9 cellular contexts compared by ENCODE assay signal in genomic region chr3:111541911-111542483, GRCh38. TPM values are rescaled to one million over a fixed set of nuclear protein-coding genes. Genes with fewer than 3 reads are reported as not detected.
DNase-seq lines count a peak whose midpoint lies in the region; ATAC-seq and TF ChIP-seq lines count a peak whose summit lies in the region.
"Had no signal": no experiment of that assay in that cellular context is flagged by ENCODE, and none has a peak within 500 bp of the region (broad histone marks: within the 10 kb centered on the region; RNA-seq: fewer than 3 reads in every experiment).

Gene CD96 (plus strand): TSS chr3:111542197. CDS start chr3:111542249, 52 bp downstream.

- H3K36me3 ChIP-seq in right atrium auricular region (no peaks in the 10 kb centered on the region), SJCRH30 (no peaks in the 10 kb centered on the region)
- H3K36me3 ChIP-seq: cardiac muscle cell had no signal

- H3K4me3 ChIP-seq in right atrium auricular region (no peak within 1 kb of the TSS), SJCRH30 (peak within 1 kb of the TSS; percentile 7; the same call in 1 of the 2 replicates)
- H3K4me3 ChIP-seq: cardiac muscle cell had no signal

- H3K27ac ChIP-seq in right atrium auricular region (no peak within 1 kb of the TSS), SJCRH30 (no peak within 1 kb of the TSS)
- H3K27ac ChIP-seq: cardiac muscle cell had no signal

- TF ChIP-seq CTCF in right atrium auricular region (IDR thresholded peaks at IDR 0.05) = no peak

- H3K4me1 Mint-ChIP-seq in activated naive CD8-positive, alpha-beta T cell treated with anti-CD3 and anti-CD28 coated beads, Interleukin-2, amount 10 ng/mL, durations not matched to agents 7 days and 5 days = peaks cover 46% of the 10 kb centered on the region

- POLR2A ChIA-PET in activated naive CD8-positive, alpha-beta T cell treated with anti-CD3 and anti-CD28 coated beads, Interleukin-2, amount 10 ng/mL, durations not matched to agents 7 days and 5 days (lab: Charles Lee) = interaction anchor here (0.8 to 5.9 kb wide), 9 partner anchors 65 to 437 kb away, joined by 3 to 49 read pairs (median 4); partner anchors contain the start of gene ABHD10

- H3K27ac Mint-ChIP-seq in activated naive CD8-positive, alpha-beta T cell treated with anti-CD3 and anti-CD28 coated beads, Interleukin-2, amount 10 ng/mL, durations not matched to agents 7 days and 5 days = peak within 1 kb of the TSS; percentile 94

- peaks cover 38% of the 10 kb centered on the region for H3K36me3 Mint-ChIP-seq in activated naive CD8-positive, alpha-beta T cell treated with anti-CD3 and anti-CD28 coated beads, Interleukin-2, amount 10 ng/mL, durations not matched to agents 7 days and 5 days

- intact Hi-C loops in left cardiac atrium (cut with DNase I) = no loop called here

- H3K9me3 ChIP-seq in right atrium auricular region (no peaks in the 10 kb centered on the region), SJCRH30 (replicated peaks) (no peaks in the 10 kb centered on the region)

- H3K27me3 Mint-ChIP-seq in activated naive CD8-positive, alpha-beta T cell treated with anti-CD3 and anti-CD28 coated beads, Interleukin-2, amount 10 ng/mL, durations not matched to agents 7 days and 5 days = no peaks in the 10 kb centered on the region

- H3K27me3 ChIP-seq in right atrium auricular region (no peaks in the 10 kb centered on the region), SJCRH30 (no peaks in the 10 kb centered on the region)
- H3K27me3 ChIP-seq: cardiac muscle cell had no signal

- H3K4me1 ChIP-seq in right atrium auricular region = no peaks in the 10 kb centered on the region
- peaks cover 13% of the 10 kb centered on the region; the same call in 1 of the 2 replicates for H3K4me1 ChIP-seq in SJCRH30

- DNase-seq in left cardiac atrium (no peak), right atrium auricular region (ENCODE audit: low spot score) (no peak), SJCRH30 (peak; percentile 23 to 57), NCI-H2227 treated with DMSO at 0.1 percent for 48 hours (lab: John Stamatoyannopoulos, UW) (no peak), NCI-H1048 (lab: John Stamatoyannopoulos, UW) (no peak)
- DNase-seq in activated naive CD8-positive, alpha-beta T cell treated with anti-CD3 and anti-CD28 coated beads, Interleukin-2, amount 10 ng/mL, durations not matched to agents 7 days and 5 days = peak; percentile 45
- peak; percentile 32 to 62 for DNase-seq in stimulated activated CD4-positive, alpha-beta T cell treated with anti-CD3 and anti-CD28 coated beads, Interleukin-1b, Interleukin-23, amount 100 ng/mL, for 4 hours (ENCODE audit: low read depth in 2 of 2)

- ATAC-seq in left cardiac atrium (peak; percentile 39 to 73), HG03025 (IDR thresholded peaks at IDR 0.05; ENCODE audit: low FRiP score, unreplicated experiment) (no peak)
- ATAC-seq in activated naive CD8-positive, alpha-beta T cell treated with anti-CD3 and anti-CD28 coated beads, Interleukin-2, amount 10 ng/mL, durations not matched to agents 7 days and 5 days (ENCODE audit: low read depth) = peak; percentile 71

- H3K9me3 Mint-ChIP-seq in activated naive CD8-positive, alpha-beta T cell treated with anti-CD3 and anti-CD28 coated beads, Interleukin-2, amount 10 ng/mL, durations not matched to agents 7 days and 5 days = no peaks in the 10 kb centered on the region

- H3K4me3 Mint-ChIP-seq in activated naive CD8-positive, alpha-beta T cell treated with anti-CD3 and anti-CD28 coated beads, Interleukin-2, amount 10 ng/mL, durations not matched to agents 7 days and 5 days = peak within 1 kb of the TSS; percentile 96

RNA-seq across cellular contexts. Expression of gene CD96, which starts in this region (rescaled TPM):
- total RNA-seq in left cardiac atrium (1 to 10 TPM; 1.6 to 2.9 TPM), right atrium auricular region (under 1 TPM; 0.55 to 0.85 TPM)
- 0.28 and 0.33 TPM in 2 replicates for total RNA-seq in SJCRH30 (2014; rRNA removed; shearing (Covaris generic))
- total RNA-seq in activated naive CD8-positive, alpha-beta T cell treated with anti-CD3 and anti-CD28 coated beads, Interleukin-2, amount 10 ng/mL, durations not matched to agents 7 days and 5 days = 100 to 1,000 TPM; 375 to 379 TPM
- total RNA-seq: cardiac muscle cell had no signal

Comparison
In these comparisons a context has a peak if more than half of its experiments do, and no peak if none do; other contexts are left out.
1. RNA of gene CD96 (total RNA-seq): 375 to 379 TPM in activated naive CD8-positive, alpha-beta T cell treated with anti-CD3 and anti-CD28 coated beads, Interleukin-2, amount 10 ng/mL, durations not matched to agents 7 days and 5 days; 1.6 to 2.9 TPM in left cardiac atrium, 0.55 to 0.85 TPM in right atrium auricular region and 0.28 to 0.33 TPM in SJCRH30; every median in the first group is over 10 times any median in the second.
2. Peak in DNase-seq and H3K4me3 ChIP-seq in SJCRH30; RNA of the gene not detected or under 1 TPM.
3. DNase-seq: peak in activated naive CD8-positive, alpha-beta T cell treated with anti-CD3 and anti-CD28 coated beads, Interleukin-2, amount 10 ng/mL, durations not matched to agents 7 days and 5 days (single experiment) and stimulated activated CD4-positive, alpha-beta T cell treated with anti-CD3 and anti-CD28 coated beads, Interleukin-1b, Interleukin-23, amount 100 ng/mL, for 4 hours (2 of 2); none in left cardiac atrium (single experiment), right atrium auricular region (single experiment), NCI-H2227 treated with DMSO at 0.1 percent for 48 hours (single experiment) and NCI-H1048 (single experiment).